1 cellular context compared by ENCODE assay signal in the genomic region with DNA sequence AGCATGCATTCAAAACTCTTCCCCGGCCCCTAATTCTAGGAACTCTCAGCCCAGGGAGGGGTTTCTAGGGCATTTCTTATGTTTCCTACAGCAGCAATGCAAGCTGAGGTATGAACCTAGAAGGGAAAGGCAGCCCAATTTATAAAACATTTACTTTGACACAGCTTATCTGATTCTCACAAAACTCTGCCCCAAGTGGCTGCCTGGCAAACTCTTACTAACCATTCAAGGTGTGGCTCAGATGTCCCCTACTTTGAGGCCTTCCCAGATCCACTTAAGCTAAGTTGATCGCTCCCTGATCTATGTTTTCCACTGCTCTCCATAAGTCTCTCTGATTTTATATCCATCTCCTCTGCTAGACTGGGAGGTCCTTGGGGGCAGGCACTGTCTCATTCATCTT.
TF ChIP-seq lines count a peak whose summit lies in the region.

No MANE protein-coding gene starts in this region.

TF ChIP-seq in GM23338, 12 proteins besides CTCF, POLR2A, EP300 and RAD21:
- TF ChIP-seq EZH2 (IDR thresholded peaks at IDR 0.05; ENCODE audit: low read depth, unreplicated experiment) (no peak), POLR2AphosphoS5 (IDR thresholded peaks at IDR 0.05; ENCODE audit: low read depth) (no peak), JUNB (IDR thresholded peaks at IDR 0.05; ENCODE audit: unreplicated experiment) (no peak), EZH2phosphoT487 (IDR thresholded peaks at IDR 0.05; ENCODE audit: unreplicated experiment) (no peak), ZNF331 (CRISPR knock-in tag; IDR thresholded peaks at IDR 0.05; ENCODE audit: low read depth) (no peak), ZNF114 (CRISPR knock-in tag; IDR thresholded peaks at IDR 0.05) (no peak), ETS1 (IDR thresholded peaks at IDR 0.05) (no peak), NANOG (IDR thresholded peaks at IDR 0.05; ENCODE audit: borderline replicate concordance) (no peak), STAT1 (IDR thresholded peaks at IDR 0.05; ENCODE audit: unreplicated experiment) (no peak), CREB1 (CRISPR knock-in tag; IDR thresholded peaks at IDR 0.05; ENCODE audit: low read depth) (no peak), ZNF462 (CRISPR knock-in tag; IDR thresholded peaks at IDR 0.05) (no peak), REST (IDR thresholded peaks at IDR 0.05; ENCODE audit: unreplicated experiment) (no peak)
